In the genomic region with DNA sequence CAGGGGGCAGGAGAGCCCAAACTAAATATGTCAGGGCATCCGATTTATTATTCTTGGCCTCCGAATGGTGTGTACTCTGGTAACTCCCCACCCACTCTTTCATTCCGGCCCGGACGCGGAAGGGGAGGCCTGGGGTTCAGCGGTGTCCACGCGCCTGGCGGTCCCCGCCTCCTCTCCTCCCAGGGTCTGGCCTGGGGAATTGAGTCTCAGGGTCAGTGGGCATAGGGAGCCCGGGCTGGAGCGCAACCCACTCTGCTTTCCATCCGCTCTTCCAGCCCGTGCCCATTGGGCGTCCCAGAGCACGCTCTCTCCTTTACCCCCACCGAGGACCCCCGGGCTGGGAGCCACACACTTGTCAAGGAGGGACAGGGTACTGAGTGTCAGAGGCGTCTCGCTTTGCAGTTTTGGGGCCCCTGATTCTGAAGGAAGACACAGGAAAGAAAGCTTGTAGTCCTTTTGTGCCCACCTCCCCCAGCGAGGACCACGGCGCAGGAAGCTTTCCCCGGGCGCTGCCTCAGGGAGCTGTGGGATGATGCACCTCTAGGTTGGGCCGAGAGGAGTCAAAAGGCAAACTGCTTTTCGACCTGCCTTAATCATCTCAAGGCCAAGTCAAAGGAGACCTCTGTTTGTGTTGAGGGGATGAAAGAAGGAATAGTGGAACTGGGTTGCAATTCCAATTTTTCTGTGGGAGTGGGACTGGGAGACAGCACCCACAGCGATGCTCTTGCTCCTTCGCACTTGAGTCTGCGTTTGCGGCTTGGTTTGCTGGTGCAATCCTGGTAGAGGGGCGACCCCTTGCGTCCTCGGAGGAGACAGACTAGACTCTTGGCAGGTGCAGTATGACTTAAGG, we compare ENCODE assay signal across 1 cellular context.
TF ChIP-seq lines count a peak whose summit lies in the region.

No MANE protein-coding gene starts in this region.

TF ChIP-seq in HepG2, 621 proteins besides CTCF, POLR2A, EP300 and RAD21 (continued from another document):
- 0 out of 2 replicates have a peak, but pooled peaks have one; percentile 16 for TF ChIP-seq ARID5B (CRISPR knock-in tag; IDR thresholded peaks at IDR 0.05)
- TF ChIP-seq ZNF232 (CRISPR knock-in tag; IDR thresholded peaks at IDR 0.05; ENCODE audit: borderline replicate concordance), result no peak
- TF ChIP-seq NFYB (CRISPR knock-in tag; IDR thresholded peaks at IDR 0.05), result no peak
- 0 out of 2 replicates have a peak, but pooled peaks have one; percentile 37 for TF ChIP-seq BORCS8-MEF2B (CRISPR knock-in tag; IDR thresholded peaks at IDR 0.05)
- TF ChIP-seq ZNF746 (CRISPR knock-in tag; IDR thresholded peaks at IDR 0.05), result no peak
- no peak for TF ChIP-seq SIX4 (CRISPR knock-in tag; IDR thresholded peaks at IDR 0.05)
